ENCODE assay signal across 13 cellular contexts in the genomic region with DNA sequence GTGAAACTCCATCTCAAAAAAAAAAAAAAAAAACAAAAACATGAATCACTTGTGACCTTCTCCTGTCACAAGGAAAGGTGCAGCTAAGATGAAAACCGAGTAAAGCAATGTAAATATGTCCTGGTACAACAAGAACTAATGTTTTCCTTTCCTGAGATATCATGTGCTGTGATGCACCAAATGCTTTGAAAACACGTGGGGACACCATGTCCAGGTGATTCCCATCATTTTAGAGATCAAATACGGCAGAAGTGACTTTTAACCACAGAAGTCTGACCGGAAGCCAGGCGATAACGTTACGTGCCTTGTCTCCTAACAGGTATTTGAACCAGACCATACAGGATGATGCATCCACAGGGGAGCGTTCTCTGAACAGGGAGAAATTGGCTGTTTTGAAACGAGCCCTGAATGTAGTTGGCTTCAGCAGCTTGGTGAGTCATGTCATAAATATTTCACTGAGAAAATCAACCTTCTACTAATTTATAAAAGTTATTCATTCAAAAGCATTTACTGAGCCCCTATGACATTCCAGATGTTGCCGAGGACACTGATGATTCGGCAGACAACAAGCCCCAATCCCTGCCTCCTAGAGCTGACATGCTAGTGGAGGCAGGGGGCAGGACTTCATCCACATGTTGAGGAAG.
DNase-seq lines count a peak whose midpoint lies in the region; ATAC-seq, FAIRE-seq and TF ChIP-seq lines count a peak whose summit lies in the region.
"Had no signal": no experiment of that assay in that cellular context is flagged by ENCODE, and none has a peak within 500 bp of the region (broad histone marks: within the 10 kb centered on the region; RNA-seq: fewer than 3 reads in every experiment).

No MANE protein-coding gene starts in this region.

- WGBS in neuronal stem cell (ENCODE audit: extremely low coverage in 2 of 2, insufficient read length in 2 of 2, insufficient replicate concordance in 1 of 2), 2 donors, result no CpG with 5 or more reads among the region's 11 CpGs

- POLR2A ChIA-PET in Panc1 (lab: Charles Lee) (no interaction called here), endothelial cell of umbilical vein (lab: Charles Lee) (no interaction called here)

- H3K27me3 ChIP-seq in Panc1 (ENCODE audit: control insufficient read depth, insufficient read depth, low read length) (no peaks in the 10 kb centered on the region), endothelial cell of umbilical vein (ENCODE audit: control insufficient read depth in 2 of 2, insufficient read depth in 2 of 2, low read length in 2 of 2) (no peaks in the 10 kb centered on the region), neuronal stem cell (ENCODE audit: control insufficient read depth in 3 of 3, insufficient read depth in 3 of 3, low read depth in 1 of 3, low read length in 3 of 3) (no peaks in the 10 kb centered on the region)
- H3K27me3 ChIP-seq: esophagus muscularis mucosa, tibial nerve had no signal

- H2AFZ ChIP-seq in endothelial cell of umbilical vein (ENCODE audit: low read depth, low read length) (peak overlapping the region; percentile 52), neuronal stem cell (ENCODE audit: low read length) (peak overlapping the region; percentile 74)

- FAIRE-seq in endothelial cell of umbilical vein (lab: Jason Lieb, UNC), result peak; percentile 74

- no peak overlapping the region for H2BK5ac ChIP-seq in neuronal stem cell (ENCODE audit: low read length)

- no peaks in the 10 kb centered on the region for H3K9me3 Mint-ChIP-seq in endothelial cell (ENCODE audit: unreplicated experiment)

- H2AK5ac ChIP-seq in neuronal stem cell (ENCODE audit: low read depth, low read length), result no peak overlapping the region

- no peak overlapping the region for H3K27ac Mint-ChIP-seq in endothelial cell (ENCODE audit: unreplicated experiment)

- no peak for TF ChIP-seq CTCF in Panc1 (IDR thresholded peaks at IDR 0.05)
- no peak for TF ChIP-seq CTCF in endothelial cell of umbilical vein (IDR thresholded peaks at IDR 0.05; ENCODE audit: extremely low read depth in 1 of 2, insufficient read depth in 1 of 2, low read depth in 1 of 2, low read length in 2 of 2)
- TF ChIP-seq CTCF in endothelial cell (IDR thresholded peaks at IDR 0.05; ENCODE audit: unreplicated experiment), result no peak

- H3K4me3 ChIP-seq in Panc1 (ENCODE audit: low read depth in 2 of 2, low read length in 2 of 2) (no peak overlapping the region), endothelial cell of umbilical vein (replicated peaks in 1 of 3; ENCODE audit: insufficient read depth in 1 of 3, low read depth in 1 of 3, low read length in 3 of 3) (no peak overlapping the region), neuronal stem cell (ENCODE audit: low read length in 2 of 2) (no peak overlapping the region)
- H3K4me3 ChIP-seq: esophagus muscularis mucosa, tibial nerve had no signal

- H3K4me1 ChIP-seq in Panc1 (ENCODE audit: control insufficient read depth, insufficient read depth, low read length) (no peaks in the 10 kb centered on the region), endothelial cell of umbilical vein (ENCODE audit: control insufficient read depth, extremely low read depth, insufficient read depth, low read length) (peaks cover 8% of the 10 kb centered on the region), neuronal stem cell (ENCODE audit: control insufficient read depth in 2 of 2, insufficient read depth in 1 of 2, low read depth in 1 of 2, low read length in 2 of 2) (no peaks in the 10 kb centered on the region)

- no peak overlapping the region for H2BK15ac ChIP-seq in neuronal stem cell (ENCODE audit: low read length)

- ATAC-seq in Panc1, result 0 out of 2 replicates have a peak, but pooled peaks have one; percentile 48
- ATAC-seq in GM21717 (IDR thresholded peaks at IDR 0.05; ENCODE audit: unreplicated experiment), result no peak

- H3K23ac ChIP-seq in neuronal stem cell (ENCODE audit: low read depth, low read length, poor library complexity), result no peak overlapping the region

- no peaks in the 10 kb centered on the region for H3K9me1 ChIP-seq in endothelial cell of umbilical vein (replicated peaks; ENCODE audit: control insufficient read depth, extremely low read depth, insufficient read depth, low read length)

- no peak overlapping the region for H4K8ac ChIP-seq in neuronal stem cell (ENCODE audit: low read depth, low read length)

- no peaks in the 10 kb centered on the region for H3K79me2 ChIP-seq in endothelial cell of umbilical vein (ENCODE audit: control insufficient read depth, insufficient read depth, low read length)

- no peaks in the 10 kb centered on the region for H4K20me1 ChIP-seq in endothelial cell of umbilical vein (replicated peaks; ENCODE audit: control insufficient read depth, extremely low read depth, insufficient read depth, low read length)

- BruUV-seq in Panc1 (replicated peaks; lab: Mats Ljungman, UMichigan) (no TSS peak), endothelial cell of umbilical vein (replicated peaks; lab: Mats Ljungman, UMichigan) (no TSS peak)

- no peak for TF ChIP-seq POLR2A in endothelial cell of umbilical vein (IDR thresholded peaks at IDR 0.05; ENCODE audit: low read depth, low read length)

- dilution Hi-C loops in endothelial cell of umbilical vein (cut with MboI; ENCODE audit: extremely low pct_ligation_motif_present, low sequenced_read_pairs), result no loop called here

- H3K36me3 Mint-ChIP-seq in endothelial cell (ENCODE audit: low read depth, unreplicated experiment), result peaks cover 5% of the 10 kb centered on the region

- H3K9ac ChIP-seq in endothelial cell of umbilical vein (replicated peaks; ENCODE audit: extremely low read depth, insufficient read depth, low read length), result no peak overlapping the region
- H3K9ac ChIP-seq in neuronal stem cell (ENCODE audit: low read depth, low read length, poor library complexity), result no peak overlapping the region

- H2BK120ac ChIP-seq in neuronal stem cell (ENCODE audit: low read depth, low read length), result no peak overlapping the region

- H3K36me3 ChIP-seq in Panc1 (ENCODE audit: control insufficient read depth, insufficient read depth, low read length) (no peaks in the 10 kb centered on the region), endothelial cell of umbilical vein (ENCODE audit: control insufficient read depth in 2 of 2, extremely low read depth in 1 of 2, insufficient read depth in 2 of 2, low read length in 2 of 2) (no peaks in the 10 kb centered on the region), neuronal stem cell (replicated peaks in 1 of 2; ENCODE audit: control insufficient read depth in 2 of 2, insufficient read depth in 2 of 2, low read length in 2 of 2) (no peaks in the 10 kb centered on the region)
- H3K36me3 ChIP-seq: esophagus muscularis mucosa, tibial nerve had no signal

- CTCF ChIA-PET in Panc1 (lab: Charles Lee) (interaction anchor here (0.7 kb wide), 1 partner anchor 1412 kb away, joined by 6 read pairs; no protein-coding TSS in a partner anchor), endothelial cell of umbilical vein (lab: Charles Lee) (interaction anchor here (1.1 to 2.5 kb wide), 2 partner anchors 42 to 62 kb away, joined by 3 to 11 read pairs (median 7); no protein-coding TSS in a partner anchor)

- no peak overlapping the region for H3K18ac ChIP-seq in neuronal stem cell (ENCODE audit: low read length)

- peak; percentile 60 for DNase-seq in COLO829 (ENCODE audit: low spot score)
- no peak for DNase-seq in Panc1 (ENCODE audit: low read depth, low spot score)
- DNase-seq in endothelial cell of umbilical vein (ENCODE audit: low read depth, low spot score), result peak; percentile 68
- no peak for DNase-seq in neuronal stem cell (ENCODE audit: low spot score)
- DNase-seq in inferior parietal cortex (ENCODE audit: extremely low spot score), result no peak
- no peak for DNase-seq in endothelial cell (ENCODE audit: low spot score)
- no peak for DNase-seq in CD1c-positive myeloid dendritic cell (ENCODE audit: extremely low spot score)
- DNase-seq: activated effector memory CD4-positive, alpha-beta T cell treated with Interleukin-2 at 50 U/mL for 16 hours; NCI-H510A treated with DMSO at 0.1 percent for 48 hours; stimulated activated CD4-positive, alpha-beta T cell treated with anti-CD3 and anti-CD28 coated beads, Interleukin-4, amount 100 ng/mL, for 1 hour had no signal

- H3K4me3 Mint-ChIP-seq in endothelial cell (ENCODE audit: unreplicated experiment), result no peak overlapping the region

- no peak overlapping the region for H3K14ac ChIP-seq in neuronal stem cell (ENCODE audit: low read length)

- in situ Hi-C loops in Panc1 (cut with HindIII; ENCODE audit: low pct_unique_long_range_greater_than_20kb, low sequenced_read_pairs), result no loop called here

- H4K91ac ChIP-seq in neuronal stem cell (ENCODE audit: low read depth, low read length, poor library complexity), result no peak overlapping the region

- H3K4me2 ChIP-seq in endothelial cell of umbilical vein (ENCODE audit: insufficient read depth, low read length), result peak overlapping the region; percentile 6
- H3K4me2 ChIP-seq in neuronal stem cell (ENCODE audit: insufficient read depth, low read length, poor library complexity, severe bottlenecking), result no peak overlapping the region

- H3K4me1 Mint-ChIP-seq in endothelial cell (ENCODE audit: unreplicated experiment), result peaks cover 15% of the 10 kb centered on the region

- intact Hi-C loops in Panc1 (cut with micrococcal nuclease; ENCODE audit: unreplicated experiment) (no loop called here), endothelial cell of umbilical vein (cut with micrococcal nuclease) (loop anchor here (1.0 to 10.0 kb wide), 2 partner anchors 42 to 633 kb away; no protein-coding TSS in a partner anchor)

- H2BK12ac ChIP-seq in neuronal stem cell (ENCODE audit: low read length), result no peak overlapping the region

- no peaks in the 10 kb centered on the region for H3K9me3 ChIP-seq in Panc1 (ENCODE audit: control insufficient read depth, insufficient read depth, low read depth, low read length)
- H3K9me3 ChIP-seq in endothelial cell of umbilical vein (replicated peaks; ENCODE audit: control insufficient read depth, insufficient read depth, low read length), result no peaks in the 10 kb centered on the region
- H3K9me3 ChIP-seq in neuronal stem cell (replicated peaks in 1 of 2; ENCODE audit: control insufficient read depth in 2 of 2, insufficient read depth in 1 of 2, low read depth in 1 of 2, low read length in 2 of 2), result no peaks in the 10 kb centered on the region
- H3K9me3 ChIP-seq: esophagus muscularis mucosa, tibial nerve had no signal

- H3K27me3 Mint-ChIP-seq in endothelial cell (ENCODE audit: unreplicated experiment), result peaks cover 3% of the 10 kb centered on the region

- no peaks in the 10 kb centered on the region for H3K79me1 ChIP-seq in neuronal stem cell (ENCODE audit: low read depth, low read length)

- no peak overlapping the region for H3K27ac ChIP-seq in Panc1 (ENCODE audit: low read length)
- no peak overlapping the region for H3K27ac ChIP-seq in endothelial cell of umbilical vein (ENCODE audit: insufficient read depth, low read depth, low read length)
- no peak overlapping the region for H3K27ac ChIP-seq in neuronal stem cell (replicated peaks; ENCODE audit: low read length)
- H3K27ac ChIP-seq: tibial nerve had no signal

- H3K4ac ChIP-seq in neuronal stem cell (ENCODE audit: low read length), result no peak overlapping the region

TF ChIP-seq in endothelial cell of umbilical vein, 7 proteins besides CTCF, POLR2A, EP300 and RAD21 (continues in another document):
- TF ChIP-seq FOS (IDR thresholded peaks at IDR 0.05; ENCODE audit: borderline replicate concordance, insufficient read depth, low read length) (peak; percentile 60), MYC (IDR thresholded peaks at IDR 0.05; ENCODE audit: low read depth, low read length) (no peak)

Comparison
In these comparisons a context has a peak if more than half of its experiments do, and no peak if none do; other contexts are left out.
1. DNase-seq: peak in COLO829 (single experiment) and endothelial cell of umbilical vein (single experiment); none in Panc1 (single experiment), neuronal stem cell (single experiment), inferior parietal cortex (single experiment), endothelial cell (single experiment) and CD1c-positive myeloid dendritic cell (single experiment).